In genomic region chr1:203669739-203670138, GRCh38 we compare ENCODE assay signal across 11 cellular contexts. TPM values are rescaled to one million over a fixed set of nuclear protein-coding genes. Genes with fewer than 3 reads are reported as not detected.
DNase-seq lines count a peak whose midpoint lies in the region; FAIRE-seq and TF ChIP-seq lines count a peak whose summit lies in the region.
"Had no signal": no experiment of that assay in that cellular context is flagged by ENCODE, and none has a peak within 500 bp of the region (broad histone marks: within the 10 kb centered on the region; RNA-seq: fewer than 3 reads in every experiment).

No MANE protein-coding gene starts in this region.

- TF ChIP-seq CTCF in SK-N-SH (IDR thresholded peaks at IDR 0.05) = no peak
- no peak for TF ChIP-seq CTCF in fibroblast of pulmonary artery (IDR thresholded peaks at IDR 0.05; ENCODE audit: low read length, missing control alignments)
- TF ChIP-seq CTCF in sigmoid colon (IDR thresholded peaks at IDR 0.05) = no peak
- no peak for TF ChIP-seq CTCF in GM10266 (IDR thresholded peaks at IDR 0.05; ENCODE audit: control insufficient read depth, insufficient read depth, low read depth, missing control alignments)

- 0 out of 2 replicates have a peak overlapping the region, but pooled peaks have one; percentile 12 for H3K4me2 ChIP-seq in SK-N-SH

- FAIRE-seq in GM12892 (lab: Jason Lieb, UNC) = no peak
- FAIRE-seq: endometrium, G401.6 had no signal

- in situ Hi-C loops in HAP-1 (cut with MboI; ENCODE audit: low sequenced_read_pairs) = no loop called here

- DNase-seq in EH (ENCODE audit: low read depth) (peak; percentile 62), SK-N-SH (no peak), fibroblast of pulmonary artery (ENCODE audit: low read depth) (peak; percentile 70), sigmoid colon (no peak), GM10266 (ENCODE audit: extremely low spot score) (no peak), GM12892 (ENCODE audit: insufficient read length) (no peak), HAP-1 (ENCODE audit: low spot score in 2 of 2) (no peak)
- DNase-seq in stimulated activated CD4-positive, alpha-beta T cell treated with anti-CD3 and anti-CD28 coated beads, Interleukin-2, amount 100 ng/mL, for 48 hours = no peak
- DNase-seq: naive thymus-derived CD8-positive, alpha-beta T cell had no signal

- 0 out of 2 replicates have a peak overlapping the region, but pooled peaks have one; percentile 10 for H3K9ac ChIP-seq in SK-N-SH

- CTCF ChIA-PET in SK-N-SH (lab: Yijun Ruan, JAX) = no interaction called here

- H3K4me1 ChIP-seq in SK-N-SH (ENCODE audit: control insufficient read depth in 1 of 2, insufficient read depth in 2 of 2, low read depth in 1 of 2, low read length in 1 of 2) (peaks cover 47 to 49% of the 10 kb centered on the region in 2 experiments), sigmoid colon (peaks cover 0 to 99% (median 99%) of the 10 kb centered on the region in 4 donors), HAP-1 (no peaks in the 10 kb centered on the region)

- no peaks in the 10 kb centered on the region for H3K9me2 ChIP-seq in SK-N-SH

- H3K4me3 ChIP-seq in SK-N-SH (ENCODE audit: low read depth in 2 of 2, low read length in 1 of 2) (no peak overlapping the region), fibroblast of pulmonary artery (replicated peaks; ENCODE audit: low read depth, low read length) (no peak overlapping the region), sigmoid colon (no peak overlapping the region), HAP-1 (no peak overlapping the region)

- H3K9me3 ChIP-seq in SK-N-SH (no peaks in the 10 kb centered on the region), sigmoid colon (no peaks in the 10 kb centered on the region), HAP-1 (no peaks in the 10 kb centered on the region)

- POLR2A ChIA-PET in SK-N-SH (lab: Yijun Ruan, JAX) = no interaction called here

- TF ChIP-seq POLR2A in sigmoid colon (IDR thresholded peaks at IDR 0.05) (no peak), GM12892 (IDR thresholded peaks at IDR 0.05; ENCODE audit: low read depth, low read length) (no peak)

- peak overlapping the region in 1 of 2 experiments; percentile 97; a peak in 2 of 4 replicates for H3K27ac ChIP-seq in SK-N-SH (ENCODE audit: low read depth in 2 of 2, low read length in 1 of 2)
- H3K27ac ChIP-seq in sigmoid colon = peak overlapping the region; percentile 83 to 98 (median 88)

- H4K20me1 ChIP-seq in SK-N-SH (ENCODE audit: insufficient read depth) = peaks cover 30% of the 10 kb centered on the region; the same call in 1 of the 2 replicates

- H3F3A ChIP-seq in SK-N-SH (replicated peaks; ENCODE audit: insufficient read depth) = peaks cover 30% of the 10 kb centered on the region

- TF ChIP-seq EP300 in SK-N-SH (IDR thresholded peaks at IDR 0.05; ENCODE audit: borderline replicate concordance in 1 of 2, low read depth in 1 of 2, low read length in 1 of 2) = no peak
- no peak for TF ChIP-seq EP300 in sigmoid colon (IDR thresholded peaks at IDR 0.05)

- WGBS in SK-N-SH (ENCODE audit: low lambda C conversion rate) = 62% methylated on average over 1 of the region's 1 CpG
- 84 to 94% methylated on average over 1 of the region's 1 CpG for WGBS in sigmoid colon, 2 donors

- H3K36me3 ChIP-seq in SK-N-SH (replicated peaks in 1 of 2; ENCODE audit: control insufficient read depth in 1 of 2, insufficient read depth in 2 of 2, low read length in 1 of 2) (no peaks in the 10 kb centered on the region), sigmoid colon (no peaks in the 10 kb centered on the region), HAP-1 (replicated peaks) (no peaks in the 10 kb centered on the region)

- H3K79me2 ChIP-seq in SK-N-SH (ENCODE audit: insufficient read depth) = peaks cover 94% of the 10 kb centered on the region

- TF ChIP-seq RAD21 in SK-N-SH (IDR thresholded peaks at IDR 0.05; ENCODE audit: low read length) = no peak

- intact Hi-C loops in sigmoid colon (cut with DNase I) = no loop called here

- H2AFZ ChIP-seq in SK-N-SH (ENCODE audit: low read depth) = no peak overlapping the region

- no peaks in the 10 kb centered on the region for H3K27me3 ChIP-seq in SK-N-SH (ENCODE audit: insufficient read depth)
- no peaks in the 10 kb centered on the region for H3K27me3 ChIP-seq in sigmoid colon
- no peaks in the 10 kb centered on the region for H3K27me3 ChIP-seq in HAP-1 (ENCODE audit: low read depth)

TF ChIP-seq in SK-N-SH, 30 proteins besides CTCF, POLR2A, EP300 and RAD21:
- TF ChIP-seq CHD2 (IDR thresholded peaks at IDR 0.05; ENCODE audit: low read length, partially characterized antibody) (no peak), FOSL2 (IDR thresholded peaks at IDR 0.05; ENCODE audit: borderline replicate concordance, low read depth) (peak; percentile 82), TCF12 (IDR thresholded peaks at IDR 0.05) (peak; percentile 78), MXI1 (IDR thresholded peaks at IDR 0.05; ENCODE audit: low read depth, low read length) (no peak), JUND (IDR thresholded peaks at IDR 0.05) (peak; percentile 84)
- TF ChIP-seq, protein P1, sequence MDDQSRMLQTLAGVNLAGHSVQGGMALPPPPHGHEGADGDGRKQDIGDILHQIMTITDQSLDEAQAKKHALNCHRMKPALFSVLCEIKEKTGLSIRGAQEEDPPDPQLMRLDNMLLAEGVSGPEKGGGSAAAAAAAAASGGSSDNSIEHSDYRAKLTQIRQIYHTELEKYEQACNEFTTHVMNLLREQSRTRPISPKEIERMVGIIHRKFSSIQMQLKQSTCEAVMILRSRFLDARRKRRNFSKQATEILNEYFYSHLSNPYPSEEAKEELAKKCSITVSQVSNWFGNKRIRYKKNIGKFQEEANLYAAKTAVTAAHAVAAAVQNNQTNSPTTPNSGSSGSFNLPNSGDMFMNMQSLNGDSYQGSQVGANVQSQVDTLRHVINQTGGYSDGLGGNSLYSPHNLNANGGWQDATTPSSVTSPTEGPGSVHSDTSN (IDR thresholded peaks at IDR 0.05) = peak; percentile 88

RNA-seq across cellular contexts. Expression of gene ATP2B4, which starts 43.1 kb away (rescaled TPM):
- 96.1 and 144 TPM in 2 replicates for polyA plus RNA-seq in SK-N-SH (2012; rRNA removed)
- polyA plus RNA-seq in SK-N-SH (2012; cell fraction: cytosol; rRNA removed) = 88.6 and 104 TPM in 2 replicates
- 164 and 210 TPM in 2 replicates for polyA plus RNA-seq in SK-N-SH (2012; cell fraction: nucleus; rRNA removed)
- total RNA-seq in sigmoid colon = 100 to 1,000 TPM; 229 to 595 (median 347) TPM
- 10 to 100 TPM in 1 of 3 donors, 1 to 10 TPM in 2; 1.6 to 34.5 (median 4.2) TPM for polyA plus RNA-seq in sigmoid colon
- 3.3 TPM for polyA plus RNA-seq in GM12892 (2012; ENCODE audit: missing spikeins)

Comparison
In these comparisons a context has a peak if more than half of its experiments do, and no peak if none do; other contexts are left out.
1. DNase-seq: peak in EH (single experiment) and fibroblast of pulmonary artery (single experiment); none in SK-N-SH (single experiment), sigmoid colon (single experiment), GM10266 (single experiment), GM12892 (single experiment), stimulated activated CD4-positive, alpha-beta T cell treated with anti-CD3 and anti-CD28 coated beads, Interleukin-2, amount 100 ng/mL, for 48 hours (0 of 2) and HAP-1 (0 of 2).